12 cellular contexts compared by ENCODE assay signal in the genomic region with DNA sequence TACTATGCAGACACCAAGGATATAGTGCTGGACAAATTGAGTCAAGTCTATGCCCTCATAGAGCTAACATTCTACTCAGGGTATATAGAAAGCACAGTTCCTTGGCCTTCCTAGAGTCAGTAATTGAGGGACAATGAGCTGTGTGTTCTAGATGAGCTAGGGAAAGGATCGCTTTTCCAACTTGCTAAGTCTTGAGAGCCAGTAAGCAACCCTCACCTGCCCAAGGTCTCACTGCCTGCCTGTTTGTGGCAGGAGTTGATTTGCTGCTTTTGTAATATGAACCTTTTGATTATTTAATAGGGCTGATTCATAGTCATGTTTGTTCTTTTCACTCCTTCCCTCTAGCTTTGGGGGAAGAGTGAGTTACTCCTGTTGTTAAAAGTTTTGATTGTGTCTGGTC. TPM values are rescaled to one million over a fixed set of nuclear protein-coding genes. Genes with fewer than 3 reads are reported as not detected.
DNase-seq lines count a peak whose midpoint lies in the region; ATAC-seq and TF ChIP-seq lines count a peak whose summit lies in the region.
"Had no signal": no experiment of that assay in that cellular context is flagged by ENCODE, and none has a peak within 500 bp of the region (broad histone marks: within the 10 kb centered on the region; RNA-seq: fewer than 3 reads in every experiment).

No MANE protein-coding gene starts in this region.

- peaks cover 98% of the 10 kb centered on the region for H3K79me2 ChIP-seq in OCI-LY7 (ENCODE audit: insufficient read depth, low read depth, low read length)

- H3K36me3 ChIP-seq in A673 (ENCODE audit: insufficient read depth, low read length, poor library complexity, severe bottlenecking), result peaks cover 41% of the 10 kb centered on the region
- peaks cover 96% of the 10 kb centered on the region for H3K36me3 ChIP-seq in OCI-LY7 (ENCODE audit: insufficient read depth, low read length)

- no peak overlapping the region for H2AFZ ChIP-seq in OCI-LY7 (ENCODE audit: low read length)

- H3K4me1 ChIP-seq in A673 (ENCODE audit: insufficient read depth, low read length, poor library complexity, severe bottlenecking) (peaks cover 8% of the 10 kb centered on the region), OCI-LY7 (ENCODE audit: insufficient read depth, low read length, poor library complexity, severe bottlenecking) (peaks cover 15% of the 10 kb centered on the region)

- peak overlapping the region; percentile 5; the same call in 1 of the 2 replicates for H3K4me3 Mint-ChIP-seq in HFFc6

- H3K4me2 ChIP-seq in OCI-LY7 (ENCODE audit: low read length), result no peak overlapping the region

- peak overlapping the region; percentile 44 for H3K27ac Mint-ChIP-seq in HFFc6

- H3K27ac ChIP-seq in A673 (ENCODE audit: low read depth, low read length, poor library complexity, severe bottlenecking) (peak overlapping the region; percentile 14), VCaP (peak overlapping the region; percentile 30), OCI-LY7 (ENCODE audit: low read depth, low read length, poor library complexity, severe bottlenecking) (no peak overlapping the region)

- H4K20me1 ChIP-seq in OCI-LY7 (ENCODE audit: insufficient read depth, low read length), result peaks cover 54% of the 10 kb centered on the region

- TF ChIP-seq CTCF in A673 (conservative IDR thresholded peaks at IDR 0.05; ENCODE audit: low read depth, low read length) (no peak), HFFc6 (IDR thresholded peaks at IDR 0.05) (no peak), VCaP (conservative IDR thresholded peaks at IDR 0.05) (no peak), OCI-LY7 (conservative IDR thresholded peaks at IDR 0.05; ENCODE audit: low read length) (no peak)

- H3K4me3 ChIP-seq in A673 (ENCODE audit: low read depth, low read length, poor library complexity, severe bottlenecking) (no peak overlapping the region), OCI-LY7 (ENCODE audit: low read depth, low read length, poor library complexity, severe bottlenecking) (no peak overlapping the region)
- H3K4me3 ChIP-seq: BLaER1 treated with 17β-estradiol and CSF1 and Interleukin-3, amounts not matched to agents 10 nM and 100 nM; GM12878 had no signal

- H3K9me3 ChIP-seq in A673 (ENCODE audit: low read depth, low read length, poor library complexity, severe bottlenecking), result no peaks in the 10 kb centered on the region
- no peaks in the 10 kb centered on the region for H3K9me3 ChIP-seq in OCI-LY7 (ENCODE audit: low read length)
- H3K9me3 ChIP-seq: BLaER1 treated with 17β-estradiol and CSF1 and Interleukin-3, amounts not matched to agents 10 nM and 100 nM had no signal

- CTCF ChIA-PET in A673 (lab: Charles Lee) (no interaction called here), OCI-LY7 (lab: Charles Lee; ENCODE audit: unreplicated experiment) (no interaction called here)

- H3K27me3 ChIP-seq in A673 (replicated peaks; ENCODE audit: insufficient read depth, low read depth, low read length, poor library complexity), result no peaks in the 10 kb centered on the region
- H3K27me3 ChIP-seq: BLaER1 treated with 17β-estradiol and CSF1 and Interleukin-3, amounts not matched to agents 10 nM and 100 nM had no signal

- H3K4me1 Mint-ChIP-seq in HFFc6 (ENCODE audit: low read depth), result peaks cover 71% of the 10 kb centered on the region

- POLR2A ChIA-PET in A673 (lab: Charles Lee; ENCODE audit: low non-redundant PET) (no interaction called here), OCI-LY7 (lab: Charles Lee) (interaction anchor here (0.6 to 1.3 kb wide), 3 partner anchors 80 to 328 kb away, joined by 3 to 4 read pairs (median 4); no protein-coding TSS in a partner anchor)

- DNase-seq in A673 (ENCODE audit: low spot score), result no peak
- peak; percentile 19 for DNase-seq in HFFc6
- DNase-seq in iris pigment epithelial cell (ENCODE audit: low read depth), result peak; percentile 62
- DNase-seq in AG20443 (ENCODE audit: low spot score), result no peak
- DNase-seq in OCI-LY7 (ENCODE audit: low spot score), result no peak
- no peak for DNase-seq in NCI-H2227 (lab: John Stamatoyannopoulos, UW; ENCODE audit: unreplicated experiment)
- DNase-seq: activated CD8-positive, alpha-beta memory T cell treated with anti-CD3 and anti-CD28 coated beads, Interleukin-2, amount 50 U/mL, for 48 hours; NCI-H526 had no signal

- H3K36me3 Mint-ChIP-seq in HFFc6 (ENCODE audit: low read depth), result peaks cover 29% of the 10 kb centered on the region

- H3K27me3 Mint-ChIP-seq in HFFc6 (ENCODE audit: insufficient read depth), result no peaks in the 10 kb centered on the region; the same call in 1 of the 2 replicates

- BruUV-seq in A673 (replicated peaks; lab: Mats Ljungman, UMichigan), result no TSS peak
- BruUV-seq in OCI-LY7 (replicated peaks; lab: Mats Ljungman, UMichigan), result no TSS peak

- H3K9me3 Mint-ChIP-seq in HFFc6, result no peaks in the 10 kb centered on the region

- ATAC-seq in HG03378 (IDR thresholded peaks at IDR 0.05; ENCODE audit: unreplicated experiment), result no peak
- ATAC-seq: GM12878 had no signal

- H3K9me2 ChIP-seq in OCI-LY7 (ENCODE audit: insufficient read depth, low read length), result no peaks in the 10 kb centered on the region

- intact Hi-C loops in A673 (cut with micrococcal nuclease; ENCODE audit: unreplicated experiment) (loop anchor here (5.0 kb wide), 1 partner anchor 37 kb away; no protein-coding TSS in a partner anchor), OCI-LY7 (cut with micrococcal nuclease; ENCODE audit: unreplicated experiment) (no loop called here)

RNA-seq across cellular contexts. Expression of a gene that starts 6.5 kb away (rescaled TPM):
- total RNA-seq in A673 (2021) (148 and 149 TPM in 2 replicates), OCI-LY7 (2022) (145 and 156 TPM in 2 replicates)
- 10 to 100 TPM; 76.2 to 88.4 (median 80.2) TPM for total RNA-seq in HFFc6 (2021; fragmentation: NEBNext Ultra II Directional; extraction: Animal tissue kit (Norgen Biotek cat#: 25700))
- total RNA-seq in OCI-LY7 (2014; rRNA removed; shearing (Covaris generic)), result 74.1 and 85.1 TPM in 2 replicates

RNA-seq across cellular contexts. Expression of a gene that starts 7.1 kb away (rescaled TPM):
- total RNA-seq in A673 (2021) (91.9 and 104 TPM in 2 replicates), OCI-LY7 (2022) (37.8 and 50.3 TPM in 2 replicates)
- total RNA-seq in HFFc6 (2021; fragmentation: NEBNext Ultra II Directional; extraction: Animal tissue kit (Norgen Biotek cat#: 25700)), result 10 to 100 TPM; 70.5 to 83.2 (median 74.8) TPM
- total RNA-seq in OCI-LY7 (2014; rRNA removed; shearing (Covaris generic)), result 27.5 and 37.6 TPM in 2 replicates

RNA-seq across cellular contexts. Expression of a gene that starts 38.9 kb away (rescaled TPM):
- total RNA-seq in A673 (2021) (56.3 and 62.8 TPM in 2 replicates), OCI-LY7 (2022) (68.0 and 80.3 TPM in 2 replicates)
- total RNA-seq in HFFc6 (2021; fragmentation: NEBNext Ultra II Directional; extraction: Animal tissue kit (Norgen Biotek cat#: 25700)), result 10 to 100 TPM; 18.2 to 24.1 (median 21.6) TPM
- 31.9 and 37.2 TPM in 2 replicates for total RNA-seq in OCI-LY7 (2014; rRNA removed; shearing (Covaris generic))

RNA-seq across cellular contexts. Expression of a gene that starts 46.7 kb away (rescaled TPM):
- total RNA-seq in A673 (2021), result 302 and 305 TPM in 2 replicates
- 100 to 1,000 TPM; 156 to 206 (median 179) TPM for total RNA-seq in HFFc6 (2021; fragmentation: NEBNext Ultra II Directional; extraction: Animal tissue kit (Norgen Biotek cat#: 25700))
- total RNA-seq in OCI-LY7 (2014; rRNA removed; shearing (Covaris generic)), result 32.6 and 42.7 TPM in 2 replicates
- total RNA-seq in OCI-LY7 (2022), result 80.0 and 105 TPM in 2 replicates

RNA-seq across cellular contexts. Expression of a gene that starts 47.0 kb away (rescaled TPM):
- total RNA-seq in A673 (2021) (81.0 and 90.4 TPM in 2 replicates), OCI-LY7 (2022) (38.2 and 49.0 TPM in 2 replicates)
- 10 to 100 TPM; 43.2 to 55.1 (median 47.5) TPM for total RNA-seq in HFFc6 (2021; fragmentation: NEBNext Ultra II Directional; extraction: Animal tissue kit (Norgen Biotek cat#: 25700))
- 32.4 and 43.0 TPM in 2 replicates for total RNA-seq in OCI-LY7 (2014; rRNA removed; shearing (Covaris generic))

Comparison
In these comparisons a context has a peak if more than half of its experiments do, and no peak if none do; other contexts are left out.
1. DNase-seq: peak in HFFc6 (single experiment) and iris pigment epithelial cell (single experiment); none in A673 (single experiment), AG20443 (single experiment), OCI-LY7 (single experiment) and NCI-H2227 (single experiment).